18 cellular contexts compared by ENCODE assay signal in genomic region chr4:87086143-87086805, GRCh38.
DNase-seq lines count a peak whose midpoint lies in the region; ATAC-seq and TF ChIP-seq lines count a peak whose summit lies in the region.
"Had no signal": no experiment of that assay in that cellular context is flagged by ENCODE, and none has a peak within 500 bp of the region (broad histone marks: within the 10 kb centered on the region; RNA-seq: fewer than 3 reads in every experiment).

No MANE protein-coding gene starts in this region.

- ATAC-seq in right cardiac atrium (no peak), heart right ventricle (no peak), HG03469 (IDR thresholded peaks at IDR 0.05; ENCODE audit: unreplicated experiment) (no peak)
- ATAC-seq: K562, Panc1 had no signal

- no peak for TF ChIP-seq CTCF in heart right ventricle (IDR thresholded peaks at IDR 0.05)
- TF ChIP-seq CTCF in VCaP (conservative IDR thresholded peaks at IDR 0.05), result no peak
- no peak for TF ChIP-seq CTCF in neutrophil (IDR thresholded peaks at IDR 0.05)

- H3K27ac ChIP-seq in right cardiac atrium (ENCODE audit: low read length) (peak overlapping the region; percentile 13), heart right ventricle (no peak overlapping the region), VCaP (peak overlapping the region; percentile 93), neutrophil (peak overlapping the region; percentile 65), stomach smooth muscle (ENCODE audit: low read length) (peak overlapping the region; percentile 18)
- H3K27ac ChIP-seq: SJCRH30 had no signal

- peaks cover 0 to 47% (median 0%) of the 10 kb centered on the region in 9 donors for H3K36me3 ChIP-seq in heart right ventricle
- peaks cover 23% of the 10 kb centered on the region for H3K36me3 ChIP-seq in neutrophil
- H3K36me3 ChIP-seq in stomach smooth muscle (ENCODE audit: control insufficient read depth in 2 of 2, insufficient read depth in 2 of 2, low read length in 2 of 2), result peaks cover 0 to 2% of the 10 kb centered on the region in 2 donors
- H3K36me3 ChIP-seq: SJCRH30 had no signal

- H3K4me3 ChIP-seq in right cardiac atrium (ENCODE audit: low read length) (no peak overlapping the region), heart right ventricle (no peak overlapping the region), neutrophil (ENCODE audit: low read depth in 1 of 2, low read length in 1 of 2) (no peak overlapping the region), stomach smooth muscle (ENCODE audit: low read length in 2 of 2) (no peak overlapping the region)
- H3K4me3 ChIP-seq: K562, SJCRH30 had no signal

- H3K4me1 ChIP-seq in right cardiac atrium (ENCODE audit: control insufficient read depth, insufficient read depth, low read length) (peaks cover 11% of the 10 kb centered on the region), heart right ventricle (peaks cover 3 to 75% (median 56%) of the 10 kb centered on the region in 9 donors), neutrophil (ENCODE audit: control insufficient read depth in 1 of 2, insufficient read depth in 1 of 2, low read depth in 1 of 2, low read length in 1 of 2) (peaks cover 26 to 29% of the 10 kb centered on the region in 2 experiments), stomach smooth muscle (ENCODE audit: control insufficient read depth, insufficient read depth, low read length) (peaks cover 20% of the 10 kb centered on the region)
- H3K4me1 ChIP-seq: SJCRH30 had no signal

- H3K27me3 ChIP-seq in right cardiac atrium (ENCODE audit: control insufficient read depth, insufficient read depth), result no peaks in the 10 kb centered on the region
- no peaks in the 10 kb centered on the region for H3K27me3 ChIP-seq in heart right ventricle
- H3K27me3 ChIP-seq in neutrophil, result no peaks in the 10 kb centered on the region
- H3K27me3 ChIP-seq in stomach smooth muscle (ENCODE audit: control insufficient read depth in 1 of 2, insufficient read depth in 2 of 2, low read length in 2 of 2), result no peaks in the 10 kb centered on the region
- H3K27me3 ChIP-seq: BE2C, SJCRH30 had no signal

- no peak overlapping the region for H3K9ac ChIP-seq in stomach smooth muscle (ENCODE audit: low read length in 2 of 2)

- H3K9me3 ChIP-seq in right cardiac atrium (ENCODE audit: control insufficient read depth, low read length) (no peaks in the 10 kb centered on the region), heart right ventricle (no peaks in the 10 kb centered on the region), neutrophil (no peaks in the 10 kb centered on the region), stomach smooth muscle (ENCODE audit: control insufficient read depth in 2 of 2, low read length in 2 of 2) (no peaks in the 10 kb centered on the region)
- H3K9me3 ChIP-seq: BE2C, SJCRH30 had no signal

- DNase-seq in right cardiac atrium (no peak), heart right ventricle (no peak), AML-193 (lab: John Stamatoyannopoulos, UW) (no peak), mucosa of gallbladder (ENCODE audit: low spot score) (no peak)
- DNase-seq: BE2C, NCI-H1092 treated with DMSO at 0.1 percent for 48 hours, NCI-H146, NCI-H2029 treated with DMSO at 0.1 percent for 48 hours, NCI-H2171, NCI-H446, NCI-H69, SJCRH30 had no signal

- 93% methylated on average over 12 of the region's 12 CpGs for WGBS in right cardiac atrium
- 97% methylated on average over 12 of the region's 12 CpGs for WGBS in heart right ventricle, 2 donors

- intact Hi-C loops in right cardiac atrium (cut with DNase I), result loop anchor here in 2 of 4 donors (5.0 to 10.0 kb wide), 2 partner anchors 79 to 81 kb away; no protein-coding TSS in a partner anchor
- intact Hi-C loops in heart right ventricle (cut with DNase I), result loop anchor here in 2 of 10 donors (5.0 to 10.0 kb wide), 2 partner anchors 79 to 81 kb away; no protein-coding TSS in a partner anchor

Comparison
In these comparisons a context has a peak if more than half of its experiments do, and no peak if none do; other contexts are left out.
1. H3K27ac ChIP-seq: peak in right cardiac atrium (single experiment), VCaP (single experiment), neutrophil (single experiment) and stomach smooth muscle (single experiment); none in heart right ventricle (0 of 10).